ENCODE assay signal across 28 cellular contexts in the genomic region with DNA sequence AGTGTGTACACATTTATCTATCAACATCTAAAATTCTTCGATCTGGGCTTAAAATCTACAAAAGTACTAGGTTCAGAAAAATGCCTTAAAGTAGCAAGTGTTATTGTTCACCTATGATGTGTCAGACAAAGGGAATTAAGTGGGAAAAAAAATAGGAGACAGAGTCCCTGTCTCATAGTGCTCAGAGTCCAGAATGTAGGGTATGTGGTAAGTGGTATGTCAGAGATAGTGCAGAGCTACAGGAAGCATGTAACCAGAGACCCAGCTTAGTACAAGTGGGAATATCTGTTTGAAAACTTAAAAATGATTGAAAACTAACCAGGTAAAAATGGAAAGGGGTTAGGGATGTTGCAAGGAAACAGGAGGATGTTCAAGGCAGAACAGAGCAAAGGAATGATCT.
"Had no signal": no experiment of that assay in that cellular context is flagged by ENCODE, and none has a peak within 500 bp of the region (broad histone marks: within the 10 kb centered on the region; RNA-seq: fewer than 3 reads in every experiment).

No MANE protein-coding gene starts in this region.

- H3K27ac Mint-ChIP-seq: activated CD4-positive, alpha-beta memory T cell treated with anti-CD3 and anti-CD28 coated beads, Interleukin-2, amount 10 ng/mL, durations not matched to agents 7 days and 5 days; activated CD4-positive, alpha-beta T cell treated with anti-CD3 and anti-CD28 coated beads, Interleukin-2, amount 10 ng/mL, durations not matched to agents 7 days and 5 days; activated T-cell treated with anti-CD3 and anti-CD28 coated beads, Interleukin-2, amount 50 U/mL, for 24 hours; effector memory CD8-positive, alpha-beta T cell; nephron progenitor cell; progenitor cell of endocrine pancreas; stimulated activated naive B cell treated with anti-CD40 and anti-IgM and Interleukin-4, amounts not matched to agents 10 μg/mL and 1 μg/mL and 100 μg/mL, for 72 hours; WTC11 had no signal

- DNase-seq: activated CD4-positive, alpha-beta memory T cell treated with anti-CD3 and anti-CD28 coated beads, Interleukin-2, amount 10 ng/mL, durations not matched to agents 7 days and 5 days; activated CD4-positive, alpha-beta T cell treated with anti-CD3 and anti-CD28 coated beads for 1 hour; activated CD4-positive, alpha-beta T cell treated with anti-CD3 and anti-CD28 coated beads, Interleukin-2, amount 10 ng/mL, durations not matched to agents 7 days and 5 days; activated CD8-positive, alpha-beta memory T cell treated with anti-CD3 and anti-CD28 coated beads, Interleukin-2, amount 50 U/mL, for 48 hours; activated gamma-delta T cell treated with Interleukin-2 at 50 U/mL for 16 hours; activated naive CD4-positive, alpha-beta T cell treated with anti-CD3 and anti-CD28 coated beads, Interleukin-2, amount 50 U/mL, for 16 hours; activated T-cell treated with anti-CD3 and anti-CD28 coated beads, Interleukin-2, amount 50 U/mL, for 24 hours; body of pancreas; cerebellar nuclear complex; cortex of kidney; effector memory CD8-positive, alpha-beta T cell; erythroblast; gastrocnemius medialis; glutamatergic neuron; lower lobe of right lung; mesendoderm; mucosa of descending colon; nephron progenitor cell; sigmoid colon; stimulated activated CD4-positive, alpha-beta T cell treated with anti-CD3 and anti-CD28 coated beads, Interleukin-15, amount 100 ng/mL, for 24 hours; stimulated activated CD4-positive, alpha-beta T cell treated with anti-CD3 and anti-CD28 coated beads, Interleukin-2, amount 100 ng/mL, for 24 hours; stimulated activated naive B cell treated with anti-CD40 and anti-IgM and Interleukin-4, amounts not matched to agents 10 μg/mL and 1 μg/mL and 100 μg/mL, for 72 hours; stomach; T-helper 2 cell had no signal

- H3K4me3 ChIP-seq: body of pancreas, gastrocnemius medialis, lower lobe of right lung, mucosa of descending colon, sigmoid colon, stomach, tibial nerve had no signal

- H3K27me3 ChIP-seq: body of pancreas, gastrocnemius medialis, neutrophil, sigmoid colon, stomach, tibial nerve had no signal

- H3K27me3 Mint-ChIP-seq: activated CD4-positive, alpha-beta memory T cell treated with anti-CD3 and anti-CD28 coated beads, Interleukin-2, amount 10 ng/mL, durations not matched to agents 7 days and 5 days; activated CD4-positive, alpha-beta T cell treated with anti-CD3 and anti-CD28 coated beads, Interleukin-2, amount 10 ng/mL, durations not matched to agents 7 days and 5 days; activated T-cell treated with anti-CD3 and anti-CD28 coated beads, Interleukin-2, amount 50 U/mL, for 24 hours; effector memory CD8-positive, alpha-beta T cell; progenitor cell of endocrine pancreas; stimulated activated naive B cell treated with anti-CD40 and anti-IgM and Interleukin-4, amounts not matched to agents 10 μg/mL and 1 μg/mL and 100 μg/mL, for 72 hours had no signal

- H3K9me3 ChIP-seq: body of pancreas, gastrocnemius medialis, lower lobe of right lung, mucosa of descending colon, neutrophil, stomach had no signal

- H3K4me1 Mint-ChIP-seq: activated CD4-positive, alpha-beta memory T cell treated with anti-CD3 and anti-CD28 coated beads, Interleukin-2, amount 10 ng/mL, durations not matched to agents 7 days and 5 days; activated CD4-positive, alpha-beta T cell treated with anti-CD3 and anti-CD28 coated beads, Interleukin-2, amount 10 ng/mL, durations not matched to agents 7 days and 5 days; nephron progenitor cell; stimulated activated naive B cell treated with anti-CD40 and anti-IgM and Interleukin-4, amounts not matched to agents 10 μg/mL and 1 μg/mL and 100 μg/mL, for 72 hours; WTC11 had no signal

- H3K4me1 ChIP-seq: body of pancreas, gastrocnemius medialis, lower lobe of right lung, sigmoid colon, stomach had no signal

- H3K27ac ChIP-seq: body of pancreas, gastrocnemius medialis, lower lobe of right lung, neutrophil, sigmoid colon, stomach, tibial nerve had no signal

- H3K36me3 ChIP-seq: gastrocnemius medialis, lower lobe of right lung, neutrophil, sigmoid colon, stomach, tibial nerve had no signal

- H3K4me3 Mint-ChIP-seq: activated CD4-positive, alpha-beta memory T cell treated with anti-CD3 and anti-CD28 coated beads, Interleukin-2, amount 10 ng/mL, durations not matched to agents 7 days and 5 days; activated CD4-positive, alpha-beta T cell treated with anti-CD3 and anti-CD28 coated beads, Interleukin-2, amount 10 ng/mL, durations not matched to agents 7 days and 5 days; activated T-cell treated with anti-CD3 and anti-CD28 coated beads, Interleukin-2, amount 50 U/mL, for 24 hours; effector memory CD8-positive, alpha-beta T cell; nephron progenitor cell; stimulated activated naive B cell treated with anti-CD40 and anti-IgM and Interleukin-4, amounts not matched to agents 10 μg/mL and 1 μg/mL and 100 μg/mL, for 72 hours; WTC11 had no signal

- ATAC-seq: body of pancreas; effector memory CD8-positive, alpha-beta T cell; gastrocnemius medialis; lower lobe of right lung; mucosa of descending colon; stimulated activated naive B cell treated with anti-CD40 and anti-IgM and Interleukin-4, amounts not matched to agents 10 μg/mL and 1 μg/mL and 100 μg/mL, for 72 hours; WTC11 had no signal

- H3K36me3 Mint-ChIP-seq: stimulated activated naive B cell treated with anti-CD40 and anti-IgM and Interleukin-4, amounts not matched to agents 10 μg/mL and 1 μg/mL and 100 μg/mL, for 72 hours had no signal
